Comparison of ENCODE assay signal across 25 cellular contexts in the genomic region with DNA sequence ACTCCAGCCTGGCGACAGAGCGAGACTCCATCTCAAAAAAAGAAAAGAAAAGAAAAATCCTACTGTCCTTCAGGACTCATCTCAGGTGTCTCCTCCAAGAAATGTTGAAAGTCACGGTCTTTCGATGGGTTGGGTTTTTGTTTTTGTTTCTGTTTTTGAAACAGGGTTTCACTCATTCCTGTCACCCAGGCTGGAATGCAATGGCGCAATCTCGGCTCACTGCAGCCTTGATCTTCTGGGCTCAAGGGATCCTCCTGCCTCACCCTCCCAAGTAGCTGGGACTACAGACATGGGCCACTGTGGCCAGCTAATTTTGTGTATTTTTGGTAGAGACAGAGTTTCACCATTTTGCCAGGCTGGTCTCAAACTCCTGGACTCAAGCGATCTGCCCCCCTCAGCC.
"Had no signal": no experiment of that assay in that cellular context is flagged by ENCODE, and none has a peak within 500 bp of the region (broad histone marks: within the 10 kb centered on the region; RNA-seq: fewer than 3 reads in every experiment).

No MANE protein-coding gene starts in this region.

- ATAC-seq: activated naive CD4-positive, alpha-beta T cell treated with anti-CD3 and anti-CD28 coated beads, Interleukin-2, amount 50 U/mL, for 72 hours; activated naive CD8-positive, alpha-beta T cell treated with anti-CD3 and anti-CD28 coated beads, Interleukin-2, amount 50 U/mL, for 24 hours; activated T-cell treated with anti-CD3 and anti-CD28 coated beads, Interleukin-2, amount 50 U/mL, for 4 hours had no signal

- DNase-seq: activated CD4-positive, alpha-beta memory T cell treated with anti-CD3 and anti-CD28 coated beads for 36 hours; activated CD4-positive, alpha-beta T cell treated with anti-CD3 and anti-CD28 coated beads, Interleukin-2, amount 10 ng/mL, durations not matched to agents 7 days and 5 days; activated CD4-positive, CD25-positive, alpha-beta regulatory T cell; activated CD8-positive, alpha-beta memory T cell treated with anti-CD3 and anti-CD28 coated beads for 24 hours; activated effector memory CD4-positive, alpha-beta T cell treated with anti-CD3 and anti-CD28 coated beads, Interleukin-2, amount 50 U/mL, for 16 hours; activated naive CD4-positive, alpha-beta T cell treated with Interleukin-2 at 50 U/mL for 16 hours; activated naive CD8-positive, alpha-beta T cell treated with anti-CD3 and anti-CD28 coated beads, Interleukin-2, amount 50 U/mL, for 24 hours; activated T-cell treated with anti-CD3 and anti-CD28 coated beads, Interleukin-2, amount 50 U/mL, for 4 hours; amniotic stem cell; Kasumi-1; KBM-7; NCI-H1048; NCI-H146; NCI-H1930; NCI-H2171; NCI-H2227 treated with DMSO at 0.1 percent for 48 hours; NCI-H446 treated with DMSO at 0.1 percent for 48 hours; NCI-H526; NCI-H82; SIG-M5; T-helper 2 cell; T1000 had no signal

- H3K27ac ChIP-seq: VCaP had no signal

- H3K27ac Mint-ChIP-seq: activated CD4-positive, alpha-beta memory T cell treated with anti-CD3 and anti-CD28 coated beads for 36 hours; activated CD4-positive, alpha-beta T cell treated with anti-CD3 and anti-CD28 coated beads, Interleukin-2, amount 10 ng/mL, durations not matched to agents 7 days and 5 days; activated naive CD4-positive, alpha-beta T cell treated with anti-CD3 and anti-CD28 coated beads, Interleukin-2, amount 50 U/mL, for 72 hours; activated naive CD8-positive, alpha-beta T cell treated with anti-CD3 and anti-CD28 coated beads, Interleukin-2, amount 50 U/mL, for 24 hours had no signal

- H3K36me3 Mint-ChIP-seq: activated CD4-positive, alpha-beta memory T cell treated with anti-CD3 and anti-CD28 coated beads for 36 hours; activated naive CD4-positive, alpha-beta T cell treated with anti-CD3 and anti-CD28 coated beads, Interleukin-2, amount 50 U/mL, for 72 hours; brain had no signal

- H3K9me3 Mint-ChIP-seq: activated CD4-positive, alpha-beta memory T cell treated with anti-CD3 and anti-CD28 coated beads for 36 hours; activated CD4-positive, alpha-beta T cell treated with anti-CD3 and anti-CD28 coated beads, Interleukin-2, amount 10 ng/mL, durations not matched to agents 7 days and 5 days; activated naive CD4-positive, alpha-beta T cell treated with anti-CD3 and anti-CD28 coated beads, Interleukin-2, amount 50 U/mL, for 72 hours; activated naive CD8-positive, alpha-beta T cell treated with anti-CD3 and anti-CD28 coated beads, Interleukin-2, amount 50 U/mL, for 24 hours; activated T-cell treated with anti-CD3 and anti-CD28 coated beads, Interleukin-2, amount 50 U/mL, for 4 hours; brain had no signal

- H3K4me3 Mint-ChIP-seq: activated CD4-positive, alpha-beta memory T cell treated with anti-CD3 and anti-CD28 coated beads for 36 hours; activated CD4-positive, alpha-beta T cell treated with anti-CD3 and anti-CD28 coated beads, Interleukin-2, amount 10 ng/mL, durations not matched to agents 7 days and 5 days; activated naive CD8-positive, alpha-beta T cell treated with anti-CD3 and anti-CD28 coated beads, Interleukin-2, amount 50 U/mL, for 24 hours; activated T-cell treated with anti-CD3 and anti-CD28 coated beads, Interleukin-2, amount 50 U/mL, for 4 hours had no signal
